Comparison of ENCODE assay signal across 29 cellular contexts in genomic region chr12:59911516-59911915, GRCh38.
"Had no signal": no experiment of that assay in that cellular context is flagged by ENCODE, and none has a peak within 500 bp of the region (broad histone marks: within the 10 kb centered on the region; RNA-seq: fewer than 3 reads in every experiment).

No MANE protein-coding gene starts in this region.

- H3K4me3 Mint-ChIP-seq: activated T-cell treated with anti-CD3 and anti-CD28 coated beads, Interleukin-2, amount 50 U/mL, for 72 hours; effector memory CD8-positive, alpha-beta T cell; natural killer cell treated with Interleukin-12 subunit alpha and Interleukin-12 subunit beta and Interleukin-15 and Interleukin-18, amount 100 ng/mL, for 72 hours; stimulated activated effector memory CD8-positive, alpha-beta T cell treated with anti-CD3 and anti-CD28 coated beads, Interleukin-12 subunit alpha, Interleukin-12 subunit beta, amount 100 ng/mL, for 72 hours; stimulated activated naive CD8-positive, alpha-beta T cell treated with anti-CD3 and anti-CD28 coated beads, Interleukin-15, amount 100 ng/mL, for 72 hours had no signal

- H3K27ac ChIP-seq: cardiac muscle cell, left lung, lower lobe of right lung, skin epidermis, thyroid gland, upper lobe of left lung, vagina, VCaP had no signal

- H3K4me3 ChIP-seq: cardiac muscle cell, left lung, lower lobe of right lung, skin epidermis, thyroid gland, upper lobe of left lung, vagina had no signal

- H3K36me3 Mint-ChIP-seq: activated naive CD4-positive, alpha-beta T cell treated with anti-CD3 and anti-CD28 coated beads, Interleukin-2, amount 50 U/mL, for 72 hours; natural killer cell treated with Interleukin-12 subunit alpha and Interleukin-12 subunit beta and Interleukin-15 and Interleukin-18, amount 100 ng/mL, for 72 hours; stimulated activated effector memory CD8-positive, alpha-beta T cell treated with anti-CD3 and anti-CD28 coated beads, Interleukin-12 subunit alpha, Interleukin-12 subunit beta, amount 100 ng/mL, for 72 hours had no signal

- H3K4me1 ChIP-seq: left lung, lower lobe of right lung, thyroid gland, upper lobe of left lung, vagina had no signal

- H3K27ac Mint-ChIP-seq: activated naive CD4-positive, alpha-beta T cell treated with anti-CD3 and anti-CD28 coated beads, Interleukin-2, amount 50 U/mL, for 72 hours; activated T-cell treated with anti-CD3 and anti-CD28 coated beads, Interleukin-2, amount 50 U/mL, for 72 hours; effector memory CD8-positive, alpha-beta T cell; natural killer cell treated with Interleukin-12 subunit alpha and Interleukin-12 subunit beta and Interleukin-15 and Interleukin-18, amount 100 ng/mL, for 72 hours; stimulated activated effector memory CD8-positive, alpha-beta T cell treated with anti-CD3 and anti-CD28 coated beads, Interleukin-12 subunit alpha, Interleukin-12 subunit beta, amount 100 ng/mL, for 72 hours; stimulated activated naive CD8-positive, alpha-beta T cell treated with anti-CD3 and anti-CD28 coated beads, Interleukin-15, amount 100 ng/mL, for 72 hours had no signal

- H3K9me3 ChIP-seq: left lung, lower lobe of right lung, thyroid gland, upper lobe of left lung, vagina had no signal

- H3K27me3 Mint-ChIP-seq: effector memory CD8-positive, alpha-beta T cell; natural killer cell treated with Interleukin-12 subunit alpha and Interleukin-12 subunit beta and Interleukin-15 and Interleukin-18, amount 100 ng/mL, for 72 hours; stimulated activated naive CD8-positive, alpha-beta T cell treated with anti-CD3 and anti-CD28 coated beads, Interleukin-15, amount 100 ng/mL, for 72 hours had no signal

- H3K27me3 ChIP-seq: cardiac muscle cell, left lung, thyroid gland, upper lobe of left lung, vagina had no signal

- H3K4me1 Mint-ChIP-seq: stimulated activated effector memory CD8-positive, alpha-beta T cell treated with anti-CD3 and anti-CD28 coated beads, Interleukin-12 subunit alpha, Interleukin-12 subunit beta, amount 100 ng/mL, for 72 hours; stimulated activated naive CD8-positive, alpha-beta T cell treated with anti-CD3 and anti-CD28 coated beads, Interleukin-15, amount 100 ng/mL, for 72 hours had no signal

- DNase-seq: activated CD4-positive, alpha-beta T cell treated with anti-CD3 and anti-CD28 coated beads for 4 hours; activated CD4-positive, alpha-beta T cell treated with anti-CD3 and anti-CD28 coated beads, Interleukin-2, amount 50 U/mL, for 4 hours; activated naive CD4-positive, alpha-beta T cell; activated T-cell treated with anti-CD3 and anti-CD28 coated beads for 4 hours; activated T-cell treated with anti-CD3 and anti-CD28 coated beads, Interleukin-2, amount 50 U/mL, for 72 hours; cortex of kidney; effector memory CD8-positive, alpha-beta T cell; erythroblast; head of caudate nucleus; hypothalamus; kidney glomerular epithelial cell; left lung; lower lobe of right lung; mesendoderm; posterior cingulate gyrus; stimulated activated CD4-positive, alpha-beta T cell treated with anti-CD3 and anti-CD28 coated beads, Interleukin-4, amount 100 ng/mL, for 24 hours; stimulated activated naive CD8-positive, alpha-beta T cell treated with anti-CD3 and anti-CD28 coated beads, Interleukin-15, amount 100 ng/mL, for 72 hours; T-helper 9 cell; thyroid gland; upper lobe of left lung had no signal

- H3K36me3 ChIP-seq: cardiac muscle cell, left lung, lower lobe of right lung, thyroid gland, upper lobe of left lung, vagina had no signal

- ATAC-seq: activated naive CD4-positive, alpha-beta T cell treated with anti-CD3 and anti-CD28 coated beads, Interleukin-2, amount 50 U/mL, for 72 hours; activated T-cell treated with anti-CD3 and anti-CD28 coated beads, Interleukin-2, amount 50 U/mL, for 72 hours; effector memory CD8-positive, alpha-beta T cell; left lung; lower lobe of right lung; natural killer cell treated with Interleukin-12 subunit alpha and Interleukin-12 subunit beta and Interleukin-15 and Interleukin-18, amount 100 ng/mL, for 72 hours; sciatic nerve; stimulated activated effector memory CD8-positive, alpha-beta T cell treated with anti-CD3 and anti-CD28 coated beads, Interleukin-12 subunit alpha, Interleukin-12 subunit beta, amount 100 ng/mL, for 72 hours; stimulated activated naive CD8-positive, alpha-beta T cell treated with anti-CD3 and anti-CD28 coated beads, Interleukin-15, amount 100 ng/mL, for 72 hours had no signal

- FAIRE-seq: TTC549 had no signal

- H3K9me3 Mint-ChIP-seq: activated naive CD4-positive, alpha-beta T cell treated with anti-CD3 and anti-CD28 coated beads, Interleukin-2, amount 50 U/mL, for 72 hours; stimulated activated naive CD8-positive, alpha-beta T cell treated with anti-CD3 and anti-CD28 coated beads, Interleukin-15, amount 100 ng/mL, for 72 hours had no signal
